ENCODE assay signal across 8 cellular contexts in the genomic region with DNA sequence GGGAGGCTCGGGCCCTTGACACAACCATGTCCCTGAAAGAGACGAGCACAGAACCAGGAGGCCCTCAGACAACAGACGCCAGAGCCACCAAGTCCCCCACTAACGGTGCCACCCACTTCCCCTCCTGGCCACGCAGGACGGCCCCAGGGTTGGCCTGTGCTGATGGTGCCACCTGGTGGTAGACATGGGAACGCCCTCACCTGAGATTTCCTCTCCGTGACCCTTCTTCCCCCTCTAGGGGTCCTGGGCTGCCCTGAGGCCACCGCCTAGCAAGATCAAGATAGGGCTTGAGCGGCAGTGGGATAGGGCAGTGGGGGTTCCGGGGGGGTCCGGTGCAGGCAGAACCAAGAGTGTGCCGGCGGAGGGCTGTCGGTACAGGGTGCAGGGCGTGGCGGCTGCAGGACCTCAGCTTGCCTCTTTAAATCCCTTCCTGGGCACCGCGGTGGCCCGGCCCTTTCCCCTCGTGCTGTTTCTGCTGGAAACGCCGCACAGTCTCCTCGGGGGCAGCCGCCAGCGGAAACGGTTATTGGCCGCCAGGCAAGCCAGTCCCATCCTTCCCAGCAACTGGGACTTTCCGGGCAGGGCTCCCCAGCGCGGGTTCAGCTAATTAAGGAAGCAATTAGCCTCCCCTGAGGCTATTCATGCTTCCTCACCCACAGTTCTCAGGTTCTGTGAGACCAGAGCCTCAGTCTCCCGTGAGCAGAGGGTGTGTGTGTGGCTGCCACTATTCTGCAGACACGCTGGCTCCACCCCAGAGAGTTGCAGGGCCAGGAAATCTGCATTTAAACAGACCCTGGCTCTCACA. TPM values are rescaled to one million over a fixed set of nuclear protein-coding genes. Genes with fewer than 3 reads are reported as not detected.
DNase-seq lines count a peak whose midpoint lies in the region; FAIRE-seq and TF ChIP-seq lines count a peak whose summit lies in the region.

No MANE protein-coding gene starts in this region.

- H3K27me3 ChIP-seq in suprapubic skin, result no peaks in the 10 kb centered on the region

- TF ChIP-seq POLR2A in GM18951 (IDR thresholded peaks at IDR 0.05; ENCODE audit: extremely low read depth, insufficient read depth, insufficient read length), result peak; percentile 50
- no peak for TF ChIP-seq POLR2A in suprapubic skin (IDR thresholded peaks at IDR 0.05)

- DNase-seq in AML-193 (lab: John Stamatoyannopoulos, UW) (peak; percentile 61 to 78), HuH-7 (ENCODE audit: low spot score) (peak; percentile 93), SHP77 (lab: John Stamatoyannopoulos, UW) (peak; percentile 56 to 74), frontal cortex (ENCODE audit: low spot score in 2 of 2) (peak; percentile 66 to 77), nucleus accumbens (lab: John Stamatoyannopoulos, UW) (peak in 50 of 56 donors; percentile 21 to 88 (median 52)), suprapubic skin (ENCODE audit: low spot score in 2 of 2) (peak; percentile 90 to 93)
- peak; percentile 94 for DNase-seq in activated effector memory CD4-positive, alpha-beta T cell treated with anti-CD3 and anti-CD28 coated beads, Interleukin-2, amount 50 U/mL, for 16 hours

- TF ChIP-seq EP300 in suprapubic skin (IDR thresholded peaks at IDR 0.05), result no peak

- no peaks in the 10 kb centered on the region for H3K36me3 ChIP-seq in suprapubic skin

- H3K27ac ChIP-seq in suprapubic skin, result no peak overlapping the region

- FAIRE-seq in frontal cortex (lab: Jason Lieb, UNC), result no peak

- peak; percentile 90 to 98 for TF ChIP-seq CTCF in suprapubic skin (IDR thresholded peaks at IDR 0.05)

- H3K9me3 ChIP-seq in suprapubic skin, result no peaks in the 10 kb centered on the region

- peak overlapping the region; percentile 50 for H3K4me3 ChIP-seq in suprapubic skin

- in situ Hi-C loops in GM18951 (cut with MboI; ENCODE audit: low sequenced_read_pairs, unreplicated experiment), result loop anchor here (10.0 kb wide), 2 partner anchors 263 to 473 kb away; partner anchors contain the start of gene SEPTIN3

- H3K4me1 ChIP-seq in suprapubic skin, result peaks cover 56% of the 10 kb centered on the region

- 2% methylated on average over 15 of the region's 33 CpGs for WGBS in suprapubic skin

RNA-seq across cellular contexts. Expression of gene NFAM1, which starts 5.5 kb away (rescaled TPM):
- total RNA-seq in frontal cortex, result 0.82 TPM
- total RNA-seq in suprapubic skin, result 1 to 10 TPM in 2 of 4 donors, under 1 TPM in 2; 0.70 to 3.1 (median 0.97) TPM
